ENCODE assay signal across 1 cellular context in the genomic region with DNA sequence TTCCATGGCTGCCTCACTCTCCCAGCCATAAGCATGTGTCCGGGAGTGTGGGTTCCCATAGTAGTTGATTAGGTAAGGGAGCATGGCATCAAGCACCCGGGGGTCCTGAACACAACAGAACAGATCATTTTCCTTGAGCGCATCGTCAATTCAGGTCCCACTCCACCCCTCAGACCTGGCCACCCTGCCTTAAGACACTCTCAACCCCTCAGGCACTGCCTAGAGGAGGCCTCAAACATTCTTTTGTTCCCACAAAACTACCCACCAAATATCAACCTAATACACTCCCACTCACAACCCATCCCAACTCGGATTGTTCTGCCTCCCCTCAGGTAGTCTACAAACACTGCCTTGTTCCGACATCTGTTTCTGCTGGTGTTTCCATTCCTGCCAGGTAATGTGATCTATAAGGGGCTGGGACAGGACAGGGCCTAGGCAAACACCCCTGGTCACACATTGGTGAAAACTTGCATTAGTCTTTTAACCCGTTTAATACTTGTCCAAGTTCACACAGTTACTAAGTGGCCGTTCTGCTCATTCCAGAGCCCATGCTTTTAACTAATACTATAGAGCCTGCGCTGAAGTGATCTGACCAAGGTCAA.
TF ChIP-seq lines count a peak whose summit lies in the region.

No MANE protein-coding gene starts in this region.

TF ChIP-seq in HepG2, 621 proteins besides CTCF, POLR2A, EP300 and RAD21 (continued from another document and continues in another):
- TF ChIP-seq ZXDC (CRISPR knock-in tag; IDR thresholded peaks at IDR 0.05) (0 out of 2 replicates have a peak, but pooled peaks have one; percentile 66), NFKBIZ (CRISPR knock-in tag; IDR thresholded peaks at IDR 0.05) (no peak), ZNF451 (CRISPR knock-in tag; IDR thresholded peaks at IDR 0.05) (no peak), ZNF773 (CRISPR knock-in tag; IDR thresholded peaks at IDR 0.05; ENCODE audit: borderline replicate concordance) (no peak), GZF1 (CRISPR knock-in tag; IDR thresholded peaks at IDR 0.05) (0 out of 2 replicates have a peak, but pooled peaks have one; percentile 48), GPBP1L1 (CRISPR knock-in tag; IDR thresholded peaks at IDR 0.05) (no peak), SOX6 (IDR thresholded peaks at IDR 0.05) (no peak), SOX6 (CRISPR knock-in tag; IDR thresholded peaks at IDR 0.05) (peak; percentile 53), ATF2 (CRISPR knock-in tag; IDR thresholded peaks at IDR 0.05) (peak; percentile 39; the same call in 1 of the 2 replicates), MLLT10 (CRISPR knock-in tag; IDR thresholded peaks at IDR 0.05) (no peak), SNAI1 (CRISPR knock-in tag; IDR thresholded peaks at IDR 0.05; ENCODE audit: borderline replicate concordance) (peak; percentile 77; the same call in 1 of the 2 replicates), FOXA1 (IDR thresholded peaks at IDR 0.05) (no peak), FOXA1 (CRISPR knock-in tag; IDR thresholded peaks at IDR 0.05) (0 out of 2 replicates have a peak, but pooled peaks have one; percentile 18), ZIK1 (CRISPR knock-in tag; IDR thresholded peaks at IDR 0.05; ENCODE audit: borderline replicate concordance, low read depth) (0 out of 2 replicates have a peak, but pooled peaks have one; percentile 39), MTF1 (CRISPR knock-in tag; IDR thresholded peaks at IDR 0.05) (no peak), MTA1 (CRISPR knock-in tag; IDR thresholded peaks at IDR 0.05; ENCODE audit: borderline replicate concordance) (no peak), ZNF879 (CRISPR knock-in tag; IDR thresholded peaks at IDR 0.05) (no peak), ZNF839 (CRISPR knock-in tag; IDR thresholded peaks at IDR 0.05; ENCODE audit: borderline replicate concordance) (0 out of 2 replicates have a peak, but pooled peaks have one; percentile 1), NR3C1 (CRISPR knock-in tag; IDR thresholded peaks at IDR 0.05) (no peak), PHB2 (IDR thresholded peaks at IDR 0.05; ENCODE audit: partially characterized antibody) (no peak), ZSCAN25 (CRISPR knock-in tag; IDR thresholded peaks at IDR 0.05) (peak; percentile 46; the same call in 1 of the 2 replicates), PTBP1 (IDR thresholded peaks at IDR 0.05; ENCODE audit: low read depth, low read length, poor library complexity, severe bottlenecking) (no peak), SP140L (CRISPR knock-in tag; IDR thresholded peaks at IDR 0.05; ENCODE audit: borderline replicate concordance) (0 out of 2 replicates have a peak, but pooled peaks have one; percentile 24), KLF6 (CRISPR knock-in tag; IDR thresholded peaks at IDR 0.05) (peak; percentile 49; the same call in 1 of the 2 replicates), ZSCAN29 (CRISPR knock-in tag; conservative IDR thresholded peaks at IDR 0.05) (no peak), JUND (CRISPR knock-in tag; IDR thresholded peaks at IDR 0.05) (no peak), ATRX (CRISPR knock-in tag; IDR thresholded peaks at IDR 0.05; ENCODE audit: borderline replicate concordance) (no peak), HDAC1 (CRISPR knock-in tag; IDR thresholded peaks at IDR 0.05) (no peak), PHF20 (CRISPR knock-in tag; IDR thresholded peaks at IDR 0.05) (peak; percentile 45; the same call in 1 of the 2 replicates), GTF3A (CRISPR knock-in tag; conservative IDR thresholded peaks at IDR 0.05) (no peak), PHF21A (CRISPR knock-in tag; IDR thresholded peaks at IDR 0.05) (peak; percentile 76; the same call in 1 of the 2 replicates), ZNF484 (CRISPR knock-in tag; IDR thresholded peaks at IDR 0.05; ENCODE audit: borderline replicate concordance, low read depth) (0 out of 2 replicates have a peak, but pooled peaks have one; percentile 70), ZNF572 (CRISPR knock-in tag; IDR thresholded peaks at IDR 0.05) (no peak), RELA (CRISPR knock-in tag; IDR thresholded peaks at IDR 0.05) (no peak), THRA (CRISPR knock-in tag; IDR thresholded peaks at IDR 0.05; ENCODE audit: borderline replicate concordance) (0 out of 2 replicates have a peak, but pooled peaks have one; percentile 22), ZNF597 (CRISPR knock-in tag; IDR thresholded peaks at IDR 0.05) (no peak), ZBTB43 (CRISPR knock-in tag; conservative IDR thresholded peaks at IDR 0.05) (0 out of 2 replicates have a peak, but pooled peaks have one; percentile 28)
- TF ChIP-seq, protein P1, sequence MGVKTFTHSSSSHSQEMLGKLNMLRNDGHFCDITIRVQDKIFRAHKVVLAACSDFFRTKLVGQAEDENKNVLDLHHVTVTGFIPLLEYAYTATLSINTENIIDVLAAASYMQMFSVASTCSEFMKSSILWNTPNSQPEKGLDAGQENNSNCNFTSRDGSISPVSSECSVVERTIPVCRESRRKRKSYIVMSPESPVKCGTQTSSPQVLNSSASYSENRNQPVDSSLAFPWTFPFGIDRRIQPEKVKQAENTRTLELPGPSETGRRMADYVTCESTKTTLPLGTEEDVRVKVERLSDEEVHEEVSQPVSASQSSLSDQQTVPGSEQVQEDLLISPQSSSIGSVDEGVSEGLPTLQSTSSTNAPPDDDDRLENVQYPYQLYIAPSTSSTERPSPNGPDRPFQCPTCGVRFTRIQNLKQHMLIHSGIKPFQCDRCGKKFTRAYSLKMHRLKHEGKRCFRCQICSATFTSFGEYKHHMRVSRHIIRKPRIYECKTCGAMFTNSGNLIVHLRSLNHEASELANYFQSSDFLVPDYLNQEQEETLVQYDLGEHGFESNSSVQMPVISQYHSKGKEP (CRISPR knock-in tag; IDR thresholded peaks at IDR 0.05) = no peak
- TF ChIP-seq, protein P2, sequence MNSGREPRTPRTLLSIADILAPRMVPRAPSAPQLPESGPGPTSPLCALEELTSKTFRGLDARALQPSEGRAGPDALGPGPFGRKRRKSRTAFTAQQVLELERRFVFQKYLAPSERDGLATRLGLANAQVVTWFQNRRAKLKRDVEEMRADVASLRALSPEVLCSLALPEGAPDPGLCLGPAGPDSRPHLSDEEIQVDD (CRISPR knock-in tag; IDR thresholded peaks at IDR 0.05; ENCODE audit: borderline replicate concordance) = peak; percentile 66; the same call in 1 of the 2 replicates
- TF ChIP-seq, protein P3, sequence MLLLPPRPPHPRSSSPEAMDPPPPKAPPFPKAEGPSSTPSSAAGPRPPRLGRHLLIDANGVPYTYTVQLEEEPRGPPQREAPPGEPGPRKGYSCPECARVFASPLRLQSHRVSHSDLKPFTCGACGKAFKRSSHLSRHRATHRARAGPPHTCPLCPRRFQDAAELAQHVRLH (CRISPR knock-in tag; IDR thresholded peaks at IDR 0.05; ENCODE audit: borderline replicate concordance, low read depth) = peak; percentile 18; the same call in 1 of the 2 replicates
- TF ChIP-seq, protein P4, sequence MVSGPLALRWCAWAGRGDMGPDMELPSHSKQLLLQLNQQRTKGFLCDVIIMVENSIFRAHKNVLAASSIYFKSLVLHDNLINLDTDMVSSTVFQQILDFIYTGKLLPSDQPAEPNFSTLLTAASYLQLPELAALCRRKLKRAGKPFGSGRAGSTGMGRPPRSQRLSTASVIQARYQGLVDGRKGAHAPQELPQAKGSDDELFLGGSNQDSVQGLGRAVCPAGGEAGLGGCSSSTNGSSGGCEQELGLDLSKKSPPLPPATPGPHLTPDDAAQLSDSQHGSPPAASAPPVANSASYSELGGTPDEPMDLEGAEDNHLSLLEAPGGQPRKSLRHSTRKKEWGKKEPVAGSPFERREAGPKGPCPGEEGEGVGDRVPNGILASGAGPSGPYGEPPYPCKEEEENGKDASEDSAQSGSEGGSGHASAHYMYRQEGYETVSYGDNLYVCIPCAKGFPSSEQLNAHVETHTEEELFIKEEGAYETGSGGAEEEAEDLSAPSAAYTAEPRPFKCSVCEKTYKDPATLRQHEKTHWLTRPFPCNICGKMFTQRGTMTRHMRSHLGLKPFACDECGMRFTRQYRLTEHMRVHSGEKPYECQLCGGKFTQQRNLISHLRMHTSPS (CRISPR knock-in tag; IDR thresholded peaks at IDR 0.05; ENCODE audit: low read depth) = peak; percentile 47; the same call in 1 of the 2 replicates
- TF ChIP-seq, protein P5, sequence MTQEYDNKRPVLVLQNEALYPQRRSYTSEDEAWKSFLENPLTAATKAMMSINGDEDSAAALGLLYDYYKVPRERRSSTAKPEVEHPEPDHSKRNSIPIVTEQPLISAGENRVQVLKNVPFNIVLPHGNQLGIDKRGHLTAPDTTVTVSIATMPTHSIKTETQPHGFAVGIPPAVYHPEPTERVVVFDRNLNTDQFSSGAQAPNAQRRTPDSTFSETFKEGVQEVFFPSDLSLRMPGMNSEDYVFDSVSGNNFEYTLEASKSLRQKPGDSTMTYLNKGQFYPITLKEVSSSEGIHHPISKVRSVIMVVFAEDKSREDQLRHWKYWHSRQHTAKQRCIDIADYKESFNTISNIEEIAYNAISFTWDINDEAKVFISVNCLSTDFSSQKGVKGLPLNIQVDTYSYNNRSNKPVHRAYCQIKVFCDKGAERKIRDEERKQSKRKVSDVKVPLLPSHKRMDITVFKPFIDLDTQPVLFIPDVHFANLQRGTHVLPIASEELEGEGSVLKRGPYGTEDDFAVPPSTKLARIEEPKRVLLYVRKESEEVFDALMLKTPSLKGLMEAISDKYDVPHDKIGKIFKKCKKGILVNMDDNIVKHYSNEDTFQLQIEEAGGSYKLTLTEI (CRISPR knock-in tag; conservative IDR thresholded peaks at IDR 0.05) = no peak
- TF ChIP-seq, protein P6, sequence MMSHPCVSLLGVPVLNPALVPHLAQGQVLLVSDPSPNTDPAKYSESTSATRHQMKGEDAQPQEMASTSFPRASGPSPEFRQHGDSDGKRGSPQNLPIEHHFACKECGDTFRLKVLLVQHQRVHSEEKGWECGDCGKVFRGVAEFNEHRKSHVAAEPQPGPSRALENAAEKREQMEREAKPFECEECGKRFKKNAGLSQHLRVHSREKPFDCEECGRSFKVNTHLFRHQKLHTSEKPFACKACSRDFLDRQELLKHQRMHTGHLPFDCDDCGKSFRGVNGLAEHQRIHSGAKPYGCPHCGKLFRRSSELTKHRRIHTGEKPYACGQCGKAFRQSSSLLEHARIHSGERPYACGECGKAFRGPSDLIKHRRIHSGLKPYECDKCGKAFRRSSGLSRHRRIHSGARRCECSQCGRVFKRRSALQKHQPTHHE (CRISPR knock-in tag; IDR thresholded peaks at IDR 0.05; ENCODE audit: borderline replicate concordance) = peak; percentile 59; the same call in 1 of the 2 replicates
